In the genomic region with DNA sequence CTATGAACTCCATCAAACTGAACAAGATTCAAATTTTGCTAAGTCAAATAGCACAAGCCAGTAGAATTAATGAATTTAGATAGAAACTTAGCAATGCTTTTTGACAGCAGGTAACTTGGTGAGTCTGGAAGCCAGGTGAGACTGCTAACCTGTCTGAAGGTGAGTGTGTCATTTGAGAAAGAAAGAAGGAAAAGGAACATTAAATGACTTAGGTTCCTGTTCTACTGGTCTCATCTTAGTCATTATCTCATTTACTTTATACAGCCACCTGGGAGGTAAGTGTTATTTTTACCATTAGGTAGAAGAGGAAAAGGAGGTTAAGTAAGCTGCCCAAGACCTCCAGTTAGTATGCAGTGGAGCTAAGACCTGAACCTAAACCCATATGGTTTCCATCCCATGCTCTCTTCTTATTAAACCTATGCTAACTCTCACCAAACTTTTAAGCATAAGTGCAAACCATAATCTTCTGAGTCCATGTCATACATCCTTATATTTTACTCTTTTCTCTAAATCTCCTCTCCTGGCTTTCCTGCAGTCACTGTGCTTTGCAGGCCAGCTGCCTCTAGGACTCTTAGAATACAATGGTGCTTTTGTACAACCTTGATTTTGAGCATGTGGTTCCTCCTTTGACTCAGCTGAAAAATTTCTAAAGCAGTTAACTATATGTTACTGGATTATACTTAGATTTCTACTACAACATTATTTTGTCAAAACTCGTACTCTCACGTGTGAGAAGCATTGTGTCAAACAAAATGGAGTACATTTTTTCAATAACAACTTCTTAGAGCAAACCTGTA, we compare ENCODE assay signal across 18 cellular contexts.
"Had no signal": no experiment of that assay in that cellular context is flagged by ENCODE, and none has a peak within 500 bp of the region (broad histone marks: within the 10 kb centered on the region; RNA-seq: fewer than 3 reads in every experiment).

No MANE protein-coding gene starts in this region.

- H3K9me3 Mint-ChIP-seq: activated CD8-positive, alpha-beta T cell treated with anti-CD3 and anti-CD28 coated beads for 36 hours; activated naive CD4-positive, alpha-beta T cell treated with anti-CD3 and anti-CD28 coated beads, Interleukin-2, amount 50 U/mL, for 24 hours; T-helper 1 cell treated with Interleukin-12 subunit alpha and Interleukin-12 subunit beta and Interleukin-4 antibody, amounts not matched to agents 30 μg/mL and 1 μg/mL, for 36 hours had no signal

- H3K4me3 Mint-ChIP-seq: activated CD8-positive, alpha-beta T cell treated with anti-CD3 and anti-CD28 coated beads for 36 hours; activated naive CD4-positive, alpha-beta T cell treated with anti-CD3 and anti-CD28 coated beads, Interleukin-2, amount 50 U/mL, for 24 hours; naive B cell; T-helper 1 cell treated with Interleukin-12 subunit alpha and Interleukin-12 subunit beta and Interleukin-4 antibody, amounts not matched to agents 30 μg/mL and 1 μg/mL, for 36 hours had no signal

- H3K27me3 ChIP-seq: adrenal gland, gastrocnemius medialis, heart right ventricle, pancreas, tibial nerve had no signal

- H3K36me3 ChIP-seq: adrenal gland, pancreas, WERI-Rb-1 had no signal

- H3K9me3 ChIP-seq: adrenal gland, gastrocnemius medialis, heart right ventricle, pancreas, tibial nerve had no signal

- H3K27me3 Mint-ChIP-seq: activated CD8-positive, alpha-beta T cell treated with anti-CD3 and anti-CD28 coated beads for 36 hours; activated naive CD4-positive, alpha-beta T cell treated with anti-CD3 and anti-CD28 coated beads, Interleukin-2, amount 50 U/mL, for 24 hours; naive B cell had no signal

- DNase-seq: activated CD4-positive, alpha-beta T cell treated with anti-CD3 and anti-CD28 coated beads for 4 hours; activated CD8-positive, alpha-beta T cell treated with anti-CD3 and anti-CD28 coated beads for 36 hours; activated effector memory CD4-positive, alpha-beta T cell treated with anti-CD3 and anti-CD28 coated beads, Interleukin-2, amount 50 U/mL, for 16 hours; activated T-cell treated with anti-CD3 and anti-CD28 coated beads, Interleukin-2, amount 50 U/mL, for 48 hours; adrenal gland; caudate nucleus; gastrocnemius medialis; heart right ventricle; naive B cell; pancreas; stimulated activated CD4-positive, alpha-beta T cell treated with anti-CD3 and anti-CD28 coated beads, Interleukin-15, amount 100 ng/mL, for 24 hours; stimulated activated CD4-positive, alpha-beta T cell treated with anti-CD3 and anti-CD28 coated beads, Interleukin-4, amount 100 ng/mL, for 1 hour; stimulated activated naive CD4-positive, alpha-beta T cell; WERI-Rb-1 had no signal

- H3K4me1 ChIP-seq: adrenal gland, gastrocnemius medialis, heart right ventricle, pancreas had no signal

- H3K27ac ChIP-seq: adrenal gland, gastrocnemius medialis, heart right ventricle, pancreas, tibial nerve, WERI-Rb-1 had no signal

- H3K4me3 ChIP-seq: adrenal gland, gastrocnemius medialis, heart right ventricle, lung, pancreas, tibial nerve had no signal

- H3K27ac Mint-ChIP-seq: activated CD8-positive, alpha-beta T cell treated with anti-CD3 and anti-CD28 coated beads for 36 hours; activated naive CD4-positive, alpha-beta T cell treated with anti-CD3 and anti-CD28 coated beads, Interleukin-2, amount 50 U/mL, for 24 hours; T-helper 1 cell treated with Interleukin-12 subunit alpha and Interleukin-12 subunit beta and Interleukin-4 antibody, amounts not matched to agents 30 μg/mL and 1 μg/mL, for 36 hours had no signal

- ATAC-seq: activated CD8-positive, alpha-beta T cell treated with anti-CD3 and anti-CD28 coated beads for 36 hours; gastrocnemius medialis; heart right ventricle had no signal
